ENCODE assay signal across 19 cellular contexts in the genomic region with DNA sequence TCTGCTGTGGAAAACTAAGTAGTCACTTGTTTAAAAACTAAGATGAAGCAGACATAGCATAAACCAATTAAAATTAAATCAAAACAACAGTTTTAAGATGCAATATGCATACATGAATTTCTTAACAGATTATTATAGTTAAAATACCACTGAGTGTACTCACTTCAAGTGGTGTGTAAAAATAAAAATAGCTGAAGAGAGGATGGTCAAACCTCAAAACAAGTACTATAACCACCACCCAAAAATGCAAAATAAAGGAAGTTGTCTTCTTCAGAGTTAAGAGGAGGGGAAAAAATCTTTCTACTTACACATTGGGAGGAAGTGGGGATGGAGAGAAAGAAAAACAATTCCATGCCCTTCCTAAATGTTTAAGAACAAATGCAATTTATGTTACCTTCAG. TPM values are rescaled to one million over a fixed set of nuclear protein-coding genes. Genes with fewer than 3 reads are reported as not detected.
A peak's percentile ranks its signal among the peaks of the same experiment; 100 is the strongest.
DNase-seq lines count a peak whose midpoint lies in the region; ATAC-seq, FAIRE-seq and TF ChIP-seq lines count a peak whose summit lies in the region.
"Had no signal": no experiment of that assay in that cellular context is flagged by ENCODE, and none has a peak within 500 bp of the region (broad histone marks: within the 10 kb centered on the region; RNA-seq: fewer than 3 reads in every experiment).

No MANE protein-coding gene starts in this region.

- FAIRE-seq in GM19239 (lab: Jason Lieb, UNC), result peak; percentile 93

- H3K36me3 Mint-ChIP-seq in activated T-helper 1 cell treated with anti-CD3 and anti-CD28 coated beads, Interleukin-12 subunit alpha, Interleukin-12 subunit beta, Interleukin-2, Interleukin-4 antibody, amounts not matched to agents 30 ng/mL and 10 ng/mL and 1 ng/mL, durations not matched to agents 14 hours and 24 hours and 36 hours (ENCODE audit: low read depth), result peaks cover 17% of the 10 kb centered on the region
- H3K36me3 Mint-ChIP-seq: CD4-positive, CD25-positive, alpha-beta regulatory T cell had no signal

- H3K4me1 Mint-ChIP-seq in activated T-helper 1 cell treated with anti-CD3 and anti-CD28 coated beads, Interleukin-12 subunit alpha, Interleukin-12 subunit beta, Interleukin-2, Interleukin-4 antibody, amounts not matched to agents 30 ng/mL and 10 ng/mL and 1 ng/mL, durations not matched to agents 14 hours and 24 hours and 36 hours (ENCODE audit: low read depth), result peaks cover 60% of the 10 kb centered on the region

- peak overlapping the region; percentile 46; the same call in 1 of the 2 replicates for H3K9ac ChIP-seq in iPS-20b (ENCODE audit: low read depth, low read length)

- H3K4me3 ChIP-seq in GM12865 (ENCODE audit: low read depth, low read length), result peak overlapping the region; percentile 41
- H3K4me3 ChIP-seq in iPS-20b (ENCODE audit: low read length), result no peak overlapping the region
- no peak overlapping the region for H3K4me3 ChIP-seq in gastrocnemius medialis
- H3K4me3 ChIP-seq: esophagus muscularis mucosa, hepatocyte, left lung, psoas muscle, tibial nerve had no signal

- H3K27me3 Mint-ChIP-seq in activated T-helper 1 cell treated with anti-CD3 and anti-CD28 coated beads, Interleukin-12 subunit alpha, Interleukin-12 subunit beta, Interleukin-2, Interleukin-4 antibody, amounts not matched to agents 30 ng/mL and 10 ng/mL and 1 ng/mL, durations not matched to agents 14 hours and 24 hours and 36 hours (ENCODE audit: insufficient read depth), result no peaks in the 10 kb centered on the region
- H3K27me3 Mint-ChIP-seq: activated T-helper 17 cell treated with anti-CD3 and anti-CD28 coated beads, Interleukin-2, amount 50 U/mL, for 72 hours had no signal

- H3K27ac Mint-ChIP-seq in activated T-helper 1 cell treated with anti-CD3 and anti-CD28 coated beads, Interleukin-12 subunit alpha, Interleukin-12 subunit beta, Interleukin-2, Interleukin-4 antibody, amounts not matched to agents 30 ng/mL and 10 ng/mL and 1 ng/mL, durations not matched to agents 14 hours and 24 hours and 36 hours, result no peak overlapping the region
- H3K27ac Mint-ChIP-seq: dendritic cell treated with granulocyte-macrophage colony-stimulating factor and Interleukin-4, amounts not matched to agents 40 ng/mL and 50 ng/mL, for 4 days had no signal

- in situ Hi-C loops in gastrocnemius medialis (cut with MboI; ENCODE audit: low sequenced_read_pairs in 4 of 4), result no loop called here

- peaks cover 44% of the 10 kb centered on the region; the same call in 1 of the 2 replicates for H3K4me1 ChIP-seq in iPS-20b (ENCODE audit: insufficient read depth, low read length)
- peaks cover 22 to 28% of the 10 kb centered on the region in 2 donors for H3K4me1 ChIP-seq in gastrocnemius medialis
- H3K4me1 ChIP-seq: tibial nerve had no signal

- intact Hi-C loops in activated T-helper 1 cell treated with anti-CD3 and anti-CD28 coated beads, Interleukin-12 subunit alpha, Interleukin-12 subunit beta, Interleukin-2, Interleukin-4 antibody, amounts not matched to agents 30 ng/mL and 10 ng/mL and 1 ng/mL, durations not matched to agents 14 hours and 24 hours and 36 hours (cut with micrococcal nuclease), result no loop called here
- intact Hi-C loops in gastrocnemius medialis (cut with DNase I; ENCODE audit: low total_unique reads), result no loop called here

- TF ChIP-seq POLR2A in gastrocnemius medialis (IDR thresholded peaks at IDR 0.05), result no peak

- DNase-seq in GM12865 (ENCODE audit: low read depth), result no peak
- DNase-seq in GM19239 (ENCODE audit: insufficient read length, low spot score), result no peak
- DNase-seq in activated T-helper 1 cell treated with anti-CD3 and anti-CD28 coated beads, Interleukin-12 subunit alpha, Interleukin-12 subunit beta, Interleukin-2, Interleukin-4 antibody, amounts not matched to agents 30 ng/mL and 10 ng/mL and 1 ng/mL, durations not matched to agents 14 hours and 24 hours and 36 hours (ENCODE audit: low spot score), result no peak
- DNase-seq in activated naive CD4-positive, alpha-beta T cell treated with Interleukin-2 at 50 U/mL for 16 hours, result no peak
- no peak for DNase-seq in gastrocnemius medialis
- DNase-seq: left lung, NCI-H187 treated with DMSO at 0.1 percent for 48 hours, NCI-H526, psoas muscle, RPMI8226 had no signal

- H3K36me3 ChIP-seq in iPS-20b (ENCODE audit: insufficient read depth, low read depth, low read length) (no peaks in the 10 kb centered on the region), gastrocnemius medialis (no peaks in the 10 kb centered on the region)
- H3K36me3 ChIP-seq: esophagus muscularis mucosa, left lung, tibial nerve had no signal

- no peaks in the 10 kb centered on the region for H3K27me3 ChIP-seq in iPS-20b (ENCODE audit: insufficient read depth, low read length)
- H3K27me3 ChIP-seq in gastrocnemius medialis, result no peaks in the 10 kb centered on the region
- H3K27me3 ChIP-seq: esophagus muscularis mucosa, hepatocyte, left lung, tibial nerve had no signal

- TF ChIP-seq CTCF in GM12865 (IDR thresholded peaks at IDR 0.05; ENCODE audit: insufficient read depth, low read depth, low read length, missing control alignments) (no peak), gastrocnemius medialis (IDR thresholded peaks at IDR 0.05 in 4 of 5, conservative IDR thresholded peaks at IDR 0.05 in 1 of 5) (no peak)

- H3K27ac ChIP-seq in iPS-20b (ENCODE audit: low read length), result peak overlapping the region; percentile 63
- H3K27ac ChIP-seq in gastrocnemius medialis, result no peak overlapping the region
- H3K27ac ChIP-seq: esophagus muscularis mucosa, hepatocyte, left lung, psoas muscle, tibial nerve had no signal

- no peak overlapping the region for H3K4me3 Mint-ChIP-seq in activated T-helper 1 cell treated with anti-CD3 and anti-CD28 coated beads, Interleukin-12 subunit alpha, Interleukin-12 subunit beta, Interleukin-2, Interleukin-4 antibody, amounts not matched to agents 30 ng/mL and 10 ng/mL and 1 ng/mL, durations not matched to agents 14 hours and 24 hours and 36 hours
- H3K4me3 Mint-ChIP-seq: activated T-helper 17 cell treated with anti-CD3 and anti-CD28 coated beads, Interleukin-2, amount 50 U/mL, for 72 hours; dendritic cell treated with granulocyte-macrophage colony-stimulating factor and Interleukin-4, amounts not matched to agents 40 ng/mL and 50 ng/mL, for 4 days had no signal

- peak; percentile 39 for ATAC-seq in HG03571 (IDR thresholded peaks at IDR 0.05; ENCODE audit: unreplicated experiment)
- ATAC-seq in GM18517 (IDR thresholded peaks at IDR 0.05; ENCODE audit: unreplicated experiment), result no peak
- no peak for ATAC-seq in gastrocnemius medialis
- ATAC-seq: activated T-helper 17 cell treated with anti-CD3 and anti-CD28 coated beads, Interleukin-2, amount 50 U/mL, for 72 hours; left lung; psoas muscle had no signal

- no peaks in the 10 kb centered on the region for H3K9me3 Mint-ChIP-seq in activated T-helper 1 cell treated with anti-CD3 and anti-CD28 coated beads, Interleukin-12 subunit alpha, Interleukin-12 subunit beta, Interleukin-2, Interleukin-4 antibody, amounts not matched to agents 30 ng/mL and 10 ng/mL and 1 ng/mL, durations not matched to agents 14 hours and 24 hours and 36 hours
- H3K9me3 Mint-ChIP-seq: activated T-helper 17 cell treated with anti-CD3 and anti-CD28 coated beads, Interleukin-2, amount 50 U/mL, for 72 hours; CD4-positive, CD25-positive, alpha-beta regulatory T cell; dendritic cell treated with granulocyte-macrophage colony-stimulating factor and Interleukin-4, amounts not matched to agents 40 ng/mL and 50 ng/mL, for 4 days had no signal

- H3K9me3 ChIP-seq in iPS-20b (ENCODE audit: insufficient read depth, low read depth, low read length) (no peaks in the 10 kb centered on the region), gastrocnemius medialis (no peaks in the 10 kb centered on the region)
- H3K9me3 ChIP-seq: esophagus muscularis mucosa, left lung, psoas muscle, tibial nerve had no signal

RNA-seq across cellular contexts. Expression of a gene that starts 31.9 kb away (rescaled TPM):
- total RNA-seq in activated T-helper 1 cell treated with anti-CD3 and anti-CD28 coated beads, Interleukin-12 subunit alpha, Interleukin-12 subunit beta, Interleukin-2, Interleukin-4 antibody, amounts not matched to agents 30 ng/mL and 10 ng/mL and 1 ng/mL, durations not matched to agents 14 hours and 24 hours and 36 hours, result 82.4 and 84.1 TPM in 2 replicates
- total RNA-seq in gastrocnemius medialis, result 10 to 100 TPM; 52.8 to 81.9 (median 59.8) TPM
